Comparison of ENCODE assay signal across 1 cellular context in the genomic region with DNA sequence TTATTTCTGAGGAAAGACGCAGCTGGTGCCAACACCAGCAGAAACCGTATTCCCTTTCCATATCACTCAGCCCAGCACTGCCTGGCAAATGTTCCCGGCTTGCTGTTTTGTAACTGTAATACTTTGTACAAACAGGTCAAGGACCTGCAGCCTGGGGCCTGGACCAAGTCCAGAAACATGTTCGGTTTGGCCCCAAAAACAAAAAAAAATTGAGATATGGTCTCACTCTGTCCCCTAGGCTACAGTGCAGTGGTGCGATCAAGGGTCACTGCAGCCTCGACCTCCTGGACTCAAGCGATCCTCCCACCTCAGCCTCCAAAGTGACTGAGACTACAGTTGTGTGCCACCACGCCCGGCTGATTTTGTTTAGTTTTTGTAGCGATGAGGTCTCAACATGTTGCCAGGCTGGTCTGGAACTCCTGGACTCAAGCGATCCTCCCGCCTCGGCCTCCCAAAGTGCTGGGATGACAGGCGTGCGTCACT.
TF ChIP-seq lines count a peak whose summit lies in the region.

No MANE protein-coding gene starts in this region.

TF ChIP-seq in HepG2, 621 proteins besides CTCF, POLR2A, EP300 and RAD21 (continued from another document and continues in another):
- TF ChIP-seq ZNF441 (CRISPR knock-in tag; IDR thresholded peaks at IDR 0.05; ENCODE audit: borderline replicate concordance): 0 out of 2 replicates have a peak, but pooled peaks have one; percentile 19
- no peak for TF ChIP-seq ZNF841 (CRISPR knock-in tag; IDR thresholded peaks at IDR 0.05; ENCODE audit: borderline replicate concordance)
- 0 out of 2 replicates have a peak, but pooled peaks have one; percentile 31 for TF ChIP-seq CEBPG (CRISPR knock-in tag; IDR thresholded peaks at IDR 0.05)
- TF ChIP-seq HOXA9 (CRISPR knock-in tag; IDR thresholded peaks at IDR 0.05; ENCODE audit: borderline replicate concordance): no peak
- TF ChIP-seq CREM (IDR thresholded peaks at IDR 0.05): peak; percentile 60
- TF ChIP-seq CREM (CRISPR knock-in tag; IDR thresholded peaks at IDR 0.05): no peak
- no peak for TF ChIP-seq MAFK (conservative IDR thresholded peaks at IDR 0.05 in 1 of 2, IDR thresholded peaks at IDR 0.05 in 1 of 2; ENCODE audit: low read length in 2 of 2)
- TF ChIP-seq, protein P1, sequence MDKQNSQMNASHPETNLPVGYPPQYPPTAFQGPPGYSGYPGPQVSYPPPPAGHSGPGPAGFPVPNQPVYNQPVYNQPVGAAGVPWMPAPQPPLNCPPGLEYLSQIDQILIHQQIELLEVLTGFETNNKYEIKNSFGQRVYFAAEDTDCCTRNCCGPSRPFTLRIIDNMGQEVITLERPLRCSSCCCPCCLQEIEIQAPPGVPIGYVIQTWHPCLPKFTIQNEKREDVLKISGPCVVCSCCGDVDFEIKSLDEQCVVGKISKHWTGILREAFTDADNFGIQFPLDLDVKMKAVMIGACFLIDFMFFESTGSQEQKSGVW (CRISPR knock-in tag; IDR thresholded peaks at IDR 0.05; ENCODE audit: borderline replicate concordance): no peak
- TF ChIP-seq ETV5 (CRISPR knock-in tag; IDR thresholded peaks at IDR 0.05; ENCODE audit: borderline replicate concordance): no peak
- TF ChIP-seq, protein P2, sequence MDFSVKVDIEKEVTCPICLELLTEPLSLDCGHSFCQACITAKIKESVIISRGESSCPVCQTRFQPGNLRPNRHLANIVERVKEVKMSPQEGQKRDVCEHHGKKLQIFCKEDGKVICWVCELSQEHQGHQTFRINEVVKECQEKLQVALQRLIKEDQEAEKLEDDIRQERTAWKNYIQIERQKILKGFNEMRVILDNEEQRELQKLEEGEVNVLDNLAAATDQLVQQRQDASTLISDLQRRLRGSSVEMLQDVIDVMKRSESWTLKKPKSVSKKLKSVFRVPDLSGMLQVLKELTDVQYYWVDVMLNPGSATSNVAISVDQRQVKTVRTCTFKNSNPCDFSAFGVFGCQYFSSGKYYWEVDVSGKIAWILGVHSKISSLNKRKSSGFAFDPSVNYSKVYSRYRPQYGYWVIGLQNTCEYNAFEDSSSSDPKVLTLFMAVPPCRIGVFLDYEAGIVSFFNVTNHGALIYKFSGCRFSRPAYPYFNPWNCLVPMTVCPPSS (IDR thresholded peaks at IDR 0.05): no peak
- TF ChIP-seq, protein P3, sequence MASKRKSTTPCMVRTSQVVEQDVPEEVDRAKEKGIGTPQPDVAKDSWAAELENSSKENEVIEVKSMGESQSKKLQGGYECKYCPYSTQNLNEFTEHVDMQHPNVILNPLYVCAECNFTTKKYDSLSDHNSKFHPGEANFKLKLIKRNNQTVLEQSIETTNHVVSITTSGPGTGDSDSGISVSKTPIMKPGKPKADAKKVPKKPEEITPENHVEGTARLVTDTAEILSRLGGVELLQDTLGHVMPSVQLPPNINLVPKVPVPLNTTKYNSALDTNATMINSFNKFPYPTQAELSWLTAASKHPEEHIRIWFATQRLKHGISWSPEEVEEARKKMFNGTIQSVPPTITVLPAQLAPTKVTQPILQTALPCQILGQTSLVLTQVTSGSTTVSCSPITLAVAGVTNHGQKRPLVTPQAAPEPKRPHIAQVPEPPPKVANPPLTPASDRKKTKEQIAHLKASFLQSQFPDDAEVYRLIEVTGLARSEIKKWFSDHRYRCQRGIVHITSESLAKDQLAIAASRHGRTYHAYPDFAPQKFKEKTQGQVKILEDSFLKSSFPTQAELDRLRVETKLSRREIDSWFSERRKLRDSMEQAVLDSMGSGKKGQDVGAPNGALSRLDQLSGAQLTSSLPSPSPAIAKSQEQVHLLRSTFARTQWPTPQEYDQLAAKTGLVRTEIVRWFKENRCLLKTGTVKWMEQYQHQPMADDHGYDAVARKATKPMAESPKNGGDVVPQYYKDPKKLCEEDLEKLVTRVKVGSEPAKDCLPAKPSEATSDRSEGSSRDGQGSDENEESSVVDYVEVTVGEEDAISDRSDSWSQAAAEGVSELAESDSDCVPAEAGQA (IDR thresholded peaks at IDR 0.05; ENCODE audit: low read depth): no peak
- TF ChIP-seq, protein P3 (CRISPR knock-in tag; IDR thresholded peaks at IDR 0.05; ENCODE audit: borderline replicate concordance): no peak
- TF ChIP-seq ZNF749 (CRISPR knock-in tag; IDR thresholded peaks at IDR 0.05; ENCODE audit: borderline replicate concordance): no peak
- no peak for TF ChIP-seq KAT2B (IDR thresholded peaks at IDR 0.05; ENCODE audit: borderline replicate concordance, low read depth, low read length)
- TF ChIP-seq, protein P4, sequence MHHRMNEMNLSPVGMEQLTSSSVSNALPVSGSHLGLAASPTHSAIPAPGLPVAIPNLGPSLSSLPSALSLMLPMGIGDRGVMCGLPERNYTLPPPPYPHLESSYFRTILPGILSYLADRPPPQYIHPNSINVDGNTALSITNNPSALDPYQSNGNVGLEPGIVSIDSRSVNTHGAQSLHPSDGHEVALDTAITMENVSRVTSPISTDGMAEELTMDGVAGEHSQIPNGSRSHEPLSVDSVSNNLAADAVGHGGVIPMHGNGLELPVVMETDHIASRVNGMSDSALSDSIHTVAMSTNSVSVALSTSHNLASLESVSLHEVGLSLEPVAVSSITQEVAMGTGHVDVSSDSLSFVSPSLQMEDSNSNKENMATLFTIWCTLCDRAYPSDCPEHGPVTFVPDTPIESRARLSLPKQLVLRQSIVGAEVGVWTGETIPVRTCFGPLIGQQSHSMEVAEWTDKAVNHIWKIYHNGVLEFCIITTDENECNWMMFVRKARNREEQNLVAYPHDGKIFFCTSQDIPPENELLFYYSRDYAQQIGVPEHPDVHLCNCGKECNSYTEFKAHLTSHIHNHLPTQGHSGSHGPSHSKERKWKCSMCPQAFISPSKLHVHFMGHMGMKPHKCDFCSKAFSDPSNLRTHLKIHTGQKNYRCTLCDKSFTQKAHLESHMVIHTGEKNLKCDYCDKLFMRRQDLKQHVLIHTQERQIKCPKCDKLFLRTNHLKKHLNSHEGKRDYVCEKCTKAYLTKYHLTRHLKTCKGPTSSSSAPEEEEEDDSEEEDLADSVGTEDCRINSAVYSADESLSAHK (CRISPR knock-in tag; IDR thresholded peaks at IDR 0.05; ENCODE audit: borderline replicate concordance): no peak
- no peak for TF ChIP-seq TARDBP (CRISPR knock-in tag; IDR thresholded peaks at IDR 0.05)
- TF ChIP-seq ZNF746 (CRISPR knock-in tag; IDR thresholded peaks at IDR 0.05): no peak
- TF ChIP-seq AGO1 (IDR thresholded peaks at IDR 0.05; ENCODE audit: low read depth, low read length, poor library complexity, severe bottlenecking): no peak
- TF ChIP-seq ATM (IDR thresholded peaks at IDR 0.05; ENCODE audit: borderline replicate concordance): no peak
- TF ChIP-seq SRY (CRISPR knock-in tag; IDR thresholded peaks at IDR 0.05): no peak
- TF ChIP-seq ZNF781 (CRISPR knock-in tag; IDR thresholded peaks at IDR 0.05; ENCODE audit: borderline replicate concordance, not compliant biosample characterization): peak; percentile 39
- TF ChIP-seq GATA4 (IDR thresholded peaks at IDR 0.05; ENCODE audit: borderline replicate concordance, low read depth): no peak
- TF ChIP-seq ZNF530 (CRISPR knock-in tag; IDR thresholded peaks at IDR 0.05; ENCODE audit: low read depth): no peak
- TF ChIP-seq ZNF747 (CRISPR knock-in tag; IDR thresholded peaks at IDR 0.05; ENCODE audit: borderline replicate concordance): no peak
- TF ChIP-seq ZSCAN21 (CRISPR knock-in tag; IDR thresholded peaks at IDR 0.05; ENCODE audit: borderline replicate concordance): peak; percentile 76
- TF ChIP-seq ZNF101 (CRISPR knock-in tag; IDR thresholded peaks at IDR 0.05; ENCODE audit: borderline replicate concordance, low read depth): no peak
- TF ChIP-seq SNAI1 (CRISPR knock-in tag; IDR thresholded peaks at IDR 0.05; ENCODE audit: borderline replicate concordance): no peak
- TF ChIP-seq THAP11 (CRISPR knock-in tag; IDR thresholded peaks at IDR 0.05): no peak
- TF ChIP-seq, protein P5, sequence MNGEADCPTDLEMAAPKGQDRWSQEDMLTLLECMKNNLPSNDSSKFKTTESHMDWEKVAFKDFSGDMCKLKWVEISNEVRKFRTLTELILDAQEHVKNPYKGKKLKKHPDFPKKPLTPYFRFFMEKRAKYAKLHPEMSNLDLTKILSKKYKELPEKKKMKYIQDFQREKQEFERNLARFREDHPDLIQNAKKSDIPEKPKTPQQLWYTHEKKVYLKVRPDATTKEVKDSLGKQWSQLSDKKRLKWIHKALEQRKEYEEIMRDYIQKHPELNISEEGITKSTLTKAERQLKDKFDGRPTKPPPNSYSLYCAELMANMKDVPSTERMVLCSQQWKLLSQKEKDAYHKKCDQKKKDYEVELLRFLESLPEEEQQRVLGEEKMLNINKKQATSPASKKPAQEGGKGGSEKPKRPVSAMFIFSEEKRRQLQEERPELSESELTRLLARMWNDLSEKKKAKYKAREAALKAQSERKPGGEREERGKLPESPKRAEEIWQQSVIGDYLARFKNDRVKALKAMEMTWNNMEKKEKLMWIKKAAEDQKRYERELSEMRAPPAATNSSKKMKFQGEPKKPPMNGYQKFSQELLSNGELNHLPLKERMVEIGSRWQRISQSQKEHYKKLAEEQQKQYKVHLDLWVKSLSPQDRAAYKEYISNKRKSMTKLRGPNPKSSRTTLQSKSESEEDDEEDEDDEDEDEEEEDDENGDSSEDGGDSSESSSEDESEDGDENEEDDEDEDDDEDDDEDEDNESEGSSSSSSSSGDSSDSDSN (CRISPR knock-in tag; IDR thresholded peaks at IDR 0.05): no peak; the same call in 1 of the 2 replicates
- no peak for TF ChIP-seq AGO2 (optimal IDR thresholded peaks at IDR 0.05; ENCODE audit: low read depth, low read length)
- peak; percentile 88 for TF ChIP-seq PHF21A (CRISPR knock-in tag; IDR thresholded peaks at IDR 0.05)
- 0 out of 2 replicates have a peak, but pooled peaks have one; percentile 43 for TF ChIP-seq AKAP8 (CRISPR knock-in tag; IDR thresholded peaks at IDR 0.05)
- TF ChIP-seq NRL (CRISPR knock-in tag; IDR thresholded peaks at IDR 0.05; ENCODE audit: borderline replicate concordance): peak; percentile 39; the same call in 1 of the 2 replicates
- TF ChIP-seq ZSCAN29 (CRISPR knock-in tag; conservative IDR thresholded peaks at IDR 0.05): no peak
- TF ChIP-seq, protein P6, sequence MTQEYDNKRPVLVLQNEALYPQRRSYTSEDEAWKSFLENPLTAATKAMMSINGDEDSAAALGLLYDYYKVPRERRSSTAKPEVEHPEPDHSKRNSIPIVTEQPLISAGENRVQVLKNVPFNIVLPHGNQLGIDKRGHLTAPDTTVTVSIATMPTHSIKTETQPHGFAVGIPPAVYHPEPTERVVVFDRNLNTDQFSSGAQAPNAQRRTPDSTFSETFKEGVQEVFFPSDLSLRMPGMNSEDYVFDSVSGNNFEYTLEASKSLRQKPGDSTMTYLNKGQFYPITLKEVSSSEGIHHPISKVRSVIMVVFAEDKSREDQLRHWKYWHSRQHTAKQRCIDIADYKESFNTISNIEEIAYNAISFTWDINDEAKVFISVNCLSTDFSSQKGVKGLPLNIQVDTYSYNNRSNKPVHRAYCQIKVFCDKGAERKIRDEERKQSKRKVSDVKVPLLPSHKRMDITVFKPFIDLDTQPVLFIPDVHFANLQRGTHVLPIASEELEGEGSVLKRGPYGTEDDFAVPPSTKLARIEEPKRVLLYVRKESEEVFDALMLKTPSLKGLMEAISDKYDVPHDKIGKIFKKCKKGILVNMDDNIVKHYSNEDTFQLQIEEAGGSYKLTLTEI (CRISPR knock-in tag; conservative IDR thresholded peaks at IDR 0.05): no peak
- TF ChIP-seq, protein P7, sequence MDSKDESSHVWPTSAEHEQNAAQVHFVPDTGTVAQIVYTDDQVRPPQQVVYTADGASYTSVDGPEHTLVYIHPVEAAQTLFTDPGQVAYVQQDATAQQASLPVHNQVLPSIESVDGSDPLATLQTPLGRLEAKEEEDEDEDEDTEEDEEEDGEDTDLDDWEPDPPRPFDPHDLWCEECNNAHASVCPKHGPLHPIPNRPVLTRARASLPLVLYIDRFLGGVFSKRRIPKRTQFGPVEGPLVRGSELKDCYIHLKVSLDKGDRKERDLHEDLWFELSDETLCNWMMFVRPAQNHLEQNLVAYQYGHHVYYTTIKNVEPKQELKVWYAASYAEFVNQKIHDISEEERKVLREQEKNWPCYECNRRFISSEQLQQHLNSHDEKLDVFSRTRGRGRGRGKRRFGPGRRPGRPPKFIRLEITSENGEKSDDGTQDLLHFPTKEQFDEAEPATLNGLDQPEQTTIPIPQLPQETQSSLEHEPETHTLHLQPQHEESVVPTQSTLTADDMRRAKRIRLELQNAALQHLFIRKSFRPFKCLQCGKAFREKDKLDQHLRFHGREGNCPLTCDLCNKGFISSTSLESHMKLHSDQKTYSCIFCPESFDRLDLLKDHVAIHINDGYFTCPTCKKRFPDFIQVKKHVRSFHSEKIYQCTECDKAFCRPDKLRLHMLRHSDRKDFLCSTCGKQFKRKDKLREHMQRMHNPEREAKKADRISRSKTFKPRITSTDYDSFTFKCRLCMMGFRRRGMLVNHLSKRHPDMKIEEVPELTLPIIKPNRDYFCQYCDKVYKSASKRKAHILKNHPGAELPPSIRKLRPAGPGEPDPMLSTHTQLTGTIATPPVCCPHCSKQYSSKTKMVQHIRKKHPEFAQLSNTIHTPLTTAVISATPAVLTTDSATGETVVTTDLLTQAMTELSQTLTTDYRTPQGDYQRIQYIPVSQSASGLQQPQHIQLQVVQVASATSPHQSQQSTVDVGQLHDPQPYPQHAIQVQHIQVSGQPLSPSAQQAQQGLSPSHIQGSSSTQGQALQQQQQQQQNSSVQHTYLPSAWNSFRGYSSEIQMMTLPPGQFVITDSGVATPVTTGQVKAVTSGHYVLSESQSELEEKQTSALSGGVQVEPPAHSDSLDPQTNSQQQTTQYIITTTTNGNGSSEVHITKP (CRISPR knock-in tag; IDR thresholded peaks at IDR 0.05; ENCODE audit: low read depth): no peak
- TF ChIP-seq, protein P8, sequence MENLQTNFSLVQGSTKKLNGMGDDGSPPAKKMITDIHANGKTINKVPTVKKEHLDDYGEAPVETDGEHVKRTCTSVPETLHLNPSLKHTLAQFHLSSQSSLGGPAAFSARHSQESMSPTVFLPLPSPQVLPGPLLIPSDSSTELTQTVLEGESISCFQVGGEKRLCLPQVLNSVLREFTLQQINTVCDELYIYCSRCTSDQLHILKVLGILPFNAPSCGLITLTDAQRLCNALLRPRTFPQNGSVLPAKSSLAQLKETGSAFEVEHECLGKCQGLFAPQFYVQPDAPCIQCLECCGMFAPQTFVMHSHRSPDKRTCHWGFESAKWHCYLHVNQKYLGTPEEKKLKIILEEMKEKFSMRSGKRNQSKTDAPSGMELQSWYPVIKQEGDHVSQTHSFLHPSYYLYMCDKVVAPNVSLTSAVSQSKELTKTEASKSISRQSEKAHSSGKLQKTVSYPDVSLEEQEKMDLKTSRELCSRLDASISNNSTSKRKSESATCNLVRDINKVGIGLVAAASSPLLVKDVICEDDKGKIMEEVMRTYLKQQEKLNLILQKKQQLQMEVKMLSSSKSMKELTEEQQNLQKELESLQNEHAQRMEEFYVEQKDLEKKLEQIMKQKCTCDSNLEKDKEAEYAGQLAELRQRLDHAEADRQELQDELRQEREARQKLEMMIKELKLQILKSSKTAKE (CRISPR knock-in tag; IDR thresholded peaks at IDR 0.05; ENCODE audit: borderline replicate concordance): no peak
